ENCODE assay signal across 32 cellular contexts in genomic region chr6:97621111-97621510, GRCh38.
"Had no signal": no experiment of that assay in that cellular context is flagged by ENCODE, and none has a peak within 500 bp of the region (broad histone marks: within the 10 kb centered on the region; RNA-seq: fewer than 3 reads in every experiment).

No MANE protein-coding gene starts in this region.

- H3K4me1 ChIP-seq: adrenal gland, ascending aorta, body of pancreas, breast epithelium had no signal

- H3K27ac ChIP-seq: adrenal gland, ascending aorta, body of pancreas, brain microvascular endothelial cell, breast epithelium, cardiac muscle cell had no signal

- H3K4me3 ChIP-seq: adrenal gland, ascending aorta, body of pancreas, breast epithelium, cardiac muscle cell had no signal

- H3K9me3 ChIP-seq: adrenal gland, ascending aorta, body of pancreas, breast epithelium had no signal

- H3K27me3 ChIP-seq: adrenal gland, ascending aorta, body of pancreas, brain microvascular endothelial cell, breast epithelium, cardiac muscle cell had no signal

- DNase-seq: activated effector memory CD4-positive, alpha-beta T cell treated with anti-CD3 and anti-CD28 coated beads, Interleukin-2, amount 50 U/mL, for 16 hours; activated effector memory CD4-positive, alpha-beta T cell treated with Interleukin-2 at 50 U/mL for 16 hours; activated gamma-delta T cell; activated gamma-delta T cell treated with Interleukin-2 at 50 U/mL for 16 hours; activated naive CD4-positive, alpha-beta T cell; activated naive CD4-positive, alpha-beta T cell treated with anti-CD3 and anti-CD28 coated beads for 36 hours; activated naive CD4-positive, alpha-beta T cell treated with anti-CD3 and anti-CD28 coated beads, Interleukin-2, amount 10 ng/mL, durations not matched to agents 7 days and 5 days; activated naive CD4-positive, alpha-beta T cell treated with anti-CD3 and anti-CD28 coated beads, Interleukin-2, amount 50 U/mL, for 16 hours; activated naive CD4-positive, alpha-beta T cell treated with Interleukin-2 at 50 U/mL for 16 hours; activated naive CD8-positive, alpha-beta T cell treated with anti-CD3 and anti-CD28 coated beads for 36 hours; activated naive CD8-positive, alpha-beta T cell treated with anti-CD3 and anti-CD28 coated beads, Interleukin-2, amount 10 ng/mL, durations not matched to agents 7 days and 5 days; activated naive CD8-positive, alpha-beta T cell treated with anti-CD3 and anti-CD28 coated beads, Interleukin-2, amount 50 U/mL, for 24 hours; activated T-cell treated with anti-CD3 and anti-CD28 coated beads, Interleukin-2, amount 50 U/mL, for 1 hour; activated T-cell treated with anti-CD3 and anti-CD28 coated beads, Interleukin-2, amount 50 U/mL, for 24 hours; activated T-cell treated with anti-CD3 and anti-CD28 coated beads, Interleukin-2, amount 50 U/mL, for 4 hours; activated T-cell treated with anti-CD3 and anti-CD28 coated beads, Interleukin-2, amount 50 U/mL, for 48 hours; activated T-cell treated with anti-CD3 and anti-CD28 coated beads, Interleukin-2, amount 50 U/mL, for 72 hours; adrenal gland; amniotic stem cell; amygdala; anterior cingulate cortex; aorta; body of pancreas; brain microvascular endothelial cell; caudate nucleus; central memory CD4-positive, alpha-beta T cell; cerebellar nuclear complex had no signal

- ATAC-seq: activated naive CD4-positive, alpha-beta T cell treated with anti-CD3 and anti-CD28 coated beads, Interleukin-2, amount 50 U/mL, for 72 hours; activated naive CD8-positive, alpha-beta T cell treated with anti-CD3 and anti-CD28 coated beads, Interleukin-2, amount 50 U/mL, for 24 hours; activated T-cell treated with anti-CD3 and anti-CD28 coated beads, Interleukin-2, amount 50 U/mL, for 4 hours; activated T-cell treated with anti-CD3 and anti-CD28 coated beads, Interleukin-2, amount 50 U/mL, for 72 hours; activated T-helper 17 cell treated with anti-CD3 and anti-CD28 coated beads, Interleukin-2, amount 50 U/mL, for 72 hours; body of pancreas had no signal

- H3K36me3 ChIP-seq: adrenal gland, ascending aorta, brain microvascular endothelial cell, breast epithelium, cardiac muscle cell had no signal
